In genomic region chr11:130947481-130947880, GRCh38 we compare ENCODE assay signal across 14 cellular contexts.
"Had no signal": no experiment of that assay in that cellular context is flagged by ENCODE, and none has a peak within 500 bp of the region (broad histone marks: within the 10 kb centered on the region; RNA-seq: fewer than 3 reads in every experiment).

No MANE protein-coding gene starts in this region.

- H3K9me3 Mint-ChIP-seq: activated CD4-positive, alpha-beta memory T cell treated with anti-CD3 and anti-CD28 coated beads for 36 hours; natural killer cell; stimulated activated naive CD8-positive, alpha-beta T cell treated with anti-CD3 and anti-CD28 coated beads, Interleukin-15, Interleukin-2, amounts not matched to agents 100 ng/mL and 50 ng/mL, for 24 hours had no signal

- H3K4me1 ChIP-seq: colonic mucosa had no signal

- H3K4me3 Mint-ChIP-seq: activated CD4-positive, alpha-beta memory T cell treated with anti-CD3 and anti-CD28 coated beads for 36 hours; natural killer cell; stimulated activated naive CD8-positive, alpha-beta T cell treated with anti-CD3 and anti-CD28 coated beads, Interleukin-15, Interleukin-2, amounts not matched to agents 100 ng/mL and 50 ng/mL, for 24 hours had no signal

- H3K9me3 ChIP-seq: colonic mucosa, thoracic aorta had no signal

- DNase-seq: activated CD4-positive, alpha-beta memory T cell treated with anti-CD3 and anti-CD28 coated beads for 36 hours; activated CD4-positive, CD25-positive, alpha-beta regulatory T cell treated with anti-CD3 and anti-CD28 coated beads, Interleukin-2, amount 50 U/mL, for 72 hours; activated gamma-delta T cell; activated T-cell treated with anti-CD3 and anti-CD28 coated beads, Interleukin-2, amount 50 U/mL, for 48 hours; colonic mucosa; effector CD4-positive, alpha-beta T cell; left colon; natural killer cell; right cardiac atrium; stimulated activated CD8-positive, alpha-beta memory T cell treated with anti-CD3 and anti-CD28 coated beads, Interleukin-4, amount 100 ng/mL, for 48 hours; T-helper 9 cell had no signal

- H3K36me3 Mint-ChIP-seq: activated CD4-positive, alpha-beta memory T cell treated with anti-CD3 and anti-CD28 coated beads for 36 hours; natural killer cell had no signal

- ATAC-seq: left colon, natural killer cell, right cardiac atrium had no signal

- H3K27ac ChIP-seq: colonic mucosa, thoracic aorta had no signal

- H3K36me3 ChIP-seq: colonic mucosa, thoracic aorta had no signal

- H3K4me3 ChIP-seq: colonic mucosa, thoracic aorta had no signal

- H3K27me3 ChIP-seq: colonic mucosa had no signal

- H3K27ac Mint-ChIP-seq: activated CD4-positive, alpha-beta memory T cell treated with anti-CD3 and anti-CD28 coated beads for 36 hours; natural killer cell; progenitor cell of endocrine pancreas; stimulated activated naive CD8-positive, alpha-beta T cell treated with anti-CD3 and anti-CD28 coated beads, Interleukin-15, Interleukin-2, amounts not matched to agents 100 ng/mL and 50 ng/mL, for 24 hours had no signal
